21 cellular contexts compared by ENCODE assay signal in genomic region chr10:12482586-12482985, GRCh38.
DNase-seq lines count a peak whose midpoint lies in the region; ATAC-seq, FAIRE-seq and TF ChIP-seq lines count a peak whose summit lies in the region.
"Had no signal": no experiment of that assay in that cellular context is flagged by ENCODE, and none has a peak within 500 bp of the region (broad histone marks: within the 10 kb centered on the region; RNA-seq: fewer than 3 reads in every experiment).

No MANE protein-coding gene starts in this region.

- no peak overlapping the region for H3K27ac Mint-ChIP-seq in HFFc6
- H3K27ac Mint-ChIP-seq: activated naive CD4-positive, alpha-beta T cell treated with anti-CD3 and anti-CD28 coated beads, Interleukin-2, amount 50 U/mL, for 24 hours had no signal

- DNase-seq in GM12891 (ENCODE audit: insufficient read length, low spot score) (no peak), NCI-H526 treated with DMSO at 0.1 percent for 48 hours (lab: John Stamatoyannopoulos, UW) (peak; percentile 15), iPS-NIHi11 (ENCODE audit: low spot score) (peak; percentile 57), HFFc6 (no peak), left lobe of liver (ENCODE audit: low spot score) (no peak)
- DNase-seq: activated CD4-positive, alpha-beta T cell treated with anti-CD3 and anti-CD28 coated beads for 4 hours; activated T-cell treated with anti-CD3 and anti-CD28 coated beads for 4 hours; DMS 273 treated with DMSO at 0.1 percent for 48 hours; effector CD8-positive, alpha-beta T cell; mammary epithelial cell; NCI-H1694 treated with DMSO at 0.1 percent for 48 hours; NK-92 treated with Interleukin-12 subunit alpha and Interleukin-12 subunit beta, amount 100 ng/mL, for 24 hours; nucleus accumbens; SHP77; stimulated activated naive CD4-positive, alpha-beta T cell treated with Interleukin-2 at 50 U/mL for 16 hours; uterus had no signal

- no peak for TF ChIP-seq CTCF in HFFc6 (IDR thresholded peaks at IDR 0.05)

- H3K36me3 ChIP-seq in BLaER1, result peaks cover 20% of the 10 kb centered on the region; the same call in 1 of the 2 replicates
- H3K36me3 ChIP-seq: uterus had no signal

- peaks cover 18% of the 10 kb centered on the region for H3K9me3 ChIP-seq in BLaER1
- H3K9me3 ChIP-seq: uterus had no signal

- no peak overlapping the region for H3K4me3 ChIP-seq in BLaER1
- H3K4me3 ChIP-seq: uterus had no signal

- ATAC-seq in left lobe of liver (no peak), GM21528 (IDR thresholded peaks at IDR 0.05; ENCODE audit: low FRiP score, unreplicated experiment) (no peak), GM19467 (IDR thresholded peaks at IDR 0.05; ENCODE audit: unreplicated experiment) (no peak)
- ATAC-seq: HCT116 had no signal

- peaks cover 6% of the 10 kb centered on the region; the same call in 1 of the 2 replicates for H3K4me1 Mint-ChIP-seq in HFFc6 (ENCODE audit: low read depth)

- H4K20me1 ChIP-seq in BLaER1, result no peaks in the 10 kb centered on the region

- H3K9ac ChIP-seq in BLaER1, result no peak overlapping the region

- no peaks in the 10 kb centered on the region for H3K27me3 ChIP-seq in BLaER1
- H3K27me3 ChIP-seq: uterus had no signal

- 0 out of 2 replicates have a peak overlapping the region, but pooled peaks have one; percentile 41 for H3K27ac ChIP-seq in BLaER1
- H3K27ac ChIP-seq: uterus had no signal

- FAIRE-seq in GM12891 (lab: Jason Lieb, UNC), result peak; percentile 95

- no peak overlapping the region for H3K4me3 Mint-ChIP-seq in HFFc6
- H3K4me3 Mint-ChIP-seq: activated naive CD4-positive, alpha-beta T cell treated with anti-CD3 and anti-CD28 coated beads, Interleukin-2, amount 50 U/mL, for 24 hours had no signal

- H3K4me1 ChIP-seq in BLaER1, result peaks cover 56% of the 10 kb centered on the region
- H3K4me1 ChIP-seq: uterus had no signal

- H3K9me3 Mint-ChIP-seq in HFFc6, result peaks cover 9% of the 10 kb centered on the region; the same call in 1 of the 2 replicates
- H3K9me3 Mint-ChIP-seq: activated naive CD4-positive, alpha-beta T cell treated with anti-CD3 and anti-CD28 coated beads, Interleukin-2, amount 50 U/mL, for 24 hours had no signal

- peaks cover 6% of the 10 kb centered on the region for H3K27me3 Mint-ChIP-seq in HFFc6 (ENCODE audit: insufficient read depth)
- H3K27me3 Mint-ChIP-seq: activated naive CD4-positive, alpha-beta T cell treated with anti-CD3 and anti-CD28 coated beads, Interleukin-2, amount 50 U/mL, for 24 hours had no signal

- H3K36me3 Mint-ChIP-seq in HFFc6 (ENCODE audit: low read depth), result no peaks in the 10 kb centered on the region; the same call in 1 of the 2 replicates

- H3K4me2 ChIP-seq in BLaER1, result peak overlapping the region; percentile 56

- TF ChIP-seq POLR2A in GM12891 (IDR thresholded peaks at IDR 0.05; ENCODE audit: low read depth, low read length), result 0 out of 2 replicates have a peak, but pooled peaks have one; percentile 33

TF ChIP-seq in GM12891, 5 proteins besides CTCF, POLR2A, EP300 and RAD21:
- no peak for TF ChIP-seq SPI1 (IDR thresholded peaks at IDR 0.05; ENCODE audit: low read depth, low read length)
- no peak for TF ChIP-seq POU2F2 (IDR thresholded peaks at IDR 0.05; ENCODE audit: low read depth, low read length)
- TF ChIP-seq PAX5 (IDR thresholded peaks at IDR 0.05; ENCODE audit: insufficient read depth, low read length, severe bottlenecking), result no peak
- no peak for TF ChIP-seq POLR2AphosphoS5 (IDR thresholded peaks at IDR 0.05; ENCODE audit: low read depth, low read length)
- no peak for TF ChIP-seq TAF1 (IDR thresholded peaks at IDR 0.05; ENCODE audit: low read depth, low read length)

Comparison
In these comparisons a context has a peak if more than half of its experiments do, and no peak if none do; other contexts are left out.
1. DNase-seq: peak in NCI-H526 treated with DMSO at 0.1 percent for 48 hours (single experiment) and iPS-NIHi11 (single experiment); none in GM12891 (single experiment), HFFc6 (single experiment) and left lobe of liver (single experiment).